ENCODE assay signal across 8 cellular contexts in genomic region chr19:55088543-55089265, GRCh38.
DNase-seq lines count a peak whose midpoint lies in the region; ATAC-seq and TF ChIP-seq lines count a peak whose summit lies in the region.

No MANE protein-coding gene starts in this region.

- peaks cover 32% of the 10 kb centered on the region for H3K27me3 ChIP-seq in iPS-20b (ENCODE audit: insufficient read depth, low read length)

- peaks cover 13% of the 10 kb centered on the region for H3K4me1 ChIP-seq in iPS-20b (ENCODE audit: insufficient read depth, low read length)

- peak overlapping the region; percentile 83; the same call in 1 of the 2 replicates for H3K4me3 ChIP-seq in iPS-20b (ENCODE audit: low read length)

- peaks cover 14% of the 10 kb centered on the region; the same call in 1 of the 2 replicates for H3K36me3 ChIP-seq in iPS-20b (ENCODE audit: insufficient read depth, low read depth, low read length)

- ATAC-seq in HG03108 (IDR thresholded peaks at IDR 0.05; ENCODE audit: unreplicated experiment) (no peak), HG03439 (IDR thresholded peaks at IDR 0.05; ENCODE audit: unreplicated experiment) (no peak)

- peak; percentile 71 for TF ChIP-seq CTCF in LNCAP (IDR thresholded peaks at IDR 0.05)

- DNase-seq in EH (ENCODE audit: low read depth) = peak; percentile 70
- DNase-seq in T-helper 9 cell = peak; percentile 83
- DNase-seq in astrocyte of the hippocampus (ENCODE audit: low read depth, low spot score) = peak; percentile 85
- peak; percentile 56 to 85 for DNase-seq in stimulated activated CD4-positive, alpha-beta T cell treated with anti-CD3 and anti-CD28 coated beads, Interleukin-12 subunit alpha, Interleukin-12 subunit beta, amount 100 ng/mL, for 24 hours (ENCODE audit: low read depth in 2 of 2)

- no peak overlapping the region for H3K9ac ChIP-seq in iPS-20b (ENCODE audit: low read depth, low read length)

- H3K27ac ChIP-seq in iPS-20b (ENCODE audit: low read length) = no peak overlapping the region

- no peaks in the 10 kb centered on the region for H3K9me3 ChIP-seq in iPS-20b (ENCODE audit: insufficient read depth, low read depth, low read length)
